6 cellular contexts compared by ENCODE assay signal in the genomic region with DNA sequence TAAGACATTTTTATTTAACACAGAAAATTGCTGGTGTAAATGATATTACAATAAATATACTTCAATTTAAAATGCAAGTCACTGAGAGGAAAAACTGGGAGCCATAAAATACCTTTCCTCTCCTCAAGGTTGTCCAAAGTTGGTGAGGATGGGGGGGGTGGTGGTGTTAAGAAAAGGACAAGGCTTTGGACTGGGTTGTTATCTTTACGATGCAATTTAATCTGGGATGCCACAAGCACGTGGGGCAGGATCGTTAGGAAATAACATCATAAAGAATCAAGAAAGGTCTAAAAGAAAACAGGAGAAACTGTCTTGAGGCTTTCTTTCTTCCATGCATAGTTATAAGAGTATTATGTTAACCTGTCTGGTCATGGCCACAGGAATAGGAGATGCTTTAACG.
"Had no signal": no experiment of that assay in that cellular context is flagged by ENCODE, and none has a peak within 500 bp of the region (broad histone marks: within the 10 kb centered on the region; RNA-seq: fewer than 3 reads in every experiment).

No MANE protein-coding gene starts in this region.

- H3K27ac ChIP-seq: GM23248 had no signal

- H3K4me1 ChIP-seq: HAP-1 had no signal

- H3K9me3 ChIP-seq: HAP-1 had no signal

- H3K36me3 ChIP-seq: HAP-1 had no signal

- H2AFZ ChIP-seq: GM23248 had no signal

- H3K4me3 ChIP-seq: GM23248, HAP-1, K562 had no signal

- H3K9ac ChIP-seq: GM23248 had no signal

- DNase-seq: GM23248, GOT3, H7, IMR-90 had no signal
